In genomic region chr10:70575874-70576802, GRCh38 we compare ENCODE assay signal across 1 cellular context.
TF ChIP-seq lines count a peak whose summit lies in the region.

No MANE protein-coding gene starts in this region.

TF ChIP-seq in WTC11, 78 proteins besides CTCF, POLR2A, EP300 and RAD21 (continued from another document):
- TF ChIP-seq PRDM15 (CRISPR knock-in tag; IDR thresholded peaks at IDR 0.05) (no peak), ZBTB21 (CRISPR knock-in tag; IDR thresholded peaks at IDR 0.05; ENCODE audit: borderline replicate concordance) (no peak), ZNF532 (CRISPR knock-in tag; IDR thresholded peaks at IDR 0.05; ENCODE audit: borderline replicate concordance) (no peak), GABPB1 (CRISPR knock-in tag; IDR thresholded peaks at IDR 0.05) (no peak), JUN (CRISPR knock-in tag; IDR thresholded peaks at IDR 0.05) (no peak)
- TF ChIP-seq, protein P1, sequence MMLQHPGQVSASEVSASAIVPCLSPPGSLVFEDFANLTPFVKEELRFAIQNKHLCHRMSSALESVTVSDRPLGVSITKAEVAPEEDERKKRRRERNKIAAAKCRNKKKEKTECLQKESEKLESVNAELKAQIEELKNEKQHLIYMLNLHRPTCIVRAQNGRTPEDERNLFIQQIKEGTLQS (CRISPR knock-in tag; conservative IDR thresholded peaks at IDR 0.05) = no peak
